ENCODE assay signal across 8 cellular contexts in genomic region chr12:10235761-10236631, GRCh38. TPM values are rescaled to one million over a fixed set of nuclear protein-coding genes. Genes with fewer than 3 reads are reported as not detected.
DNase-seq lines count a peak whose midpoint lies in the region; ATAC-seq, FAIRE-seq and TF ChIP-seq lines count a peak whose summit lies in the region.

No MANE protein-coding gene starts in this region.

- H3K27ac ChIP-seq in psoas muscle = no peak overlapping the region

- ATAC-seq in psoas muscle (peak; percentile 76 to 89 (median 79)), GM18517 (IDR thresholded peaks at IDR 0.05; ENCODE audit: unreplicated experiment) (no peak), HG03095 (IDR thresholded peaks at IDR 0.05; ENCODE audit: unreplicated experiment) (no peak)

- DNase-seq in AML-193 (lab: John Stamatoyannopoulos, UW) = peak; percentile 36 to 51
- no peak for DNase-seq in GM18507 (ENCODE audit: extremely low spot score, insufficient read length, low read depth)
- DNase-seq in NCI-H82 (lab: John Stamatoyannopoulos, UW) = peak; percentile 84
- peak; percentile 78 for DNase-seq in activated effector memory CD4-positive, alpha-beta T cell treated with anti-CD3 and anti-CD28 coated beads, Interleukin-2, amount 50 U/mL, for 16 hours
- DNase-seq in globus pallidus (ENCODE audit: low spot score) = peak; percentile 51
- no peak for DNase-seq in psoas muscle

- FAIRE-seq in GM18507 (lab: Jason Lieb, UNC) = peak; percentile 81

- H3K4me1 ChIP-seq in psoas muscle = no peaks in the 10 kb centered on the region

- H3K27me3 ChIP-seq in psoas muscle (ENCODE audit: insufficient read depth in 3 of 3, low read length in 2 of 3) = no peaks in the 10 kb centered on the region

- peak; percentile 92 for TF ChIP-seq CTCF in psoas muscle (IDR thresholded peaks at IDR 0.05)

- WGBS in psoas muscle, 3 donors = 50 to 52% (median 51%) methylated on average over 4 of the region's 4 CpGs

- no peak overlapping the region for H3K4me3 ChIP-seq in psoas muscle

- no peaks in the 10 kb centered on the region for H3K9me3 ChIP-seq in psoas muscle

- no peaks in the 10 kb centered on the region for H3K36me3 ChIP-seq in psoas muscle (ENCODE audit: insufficient read depth in 1 of 2, low read depth in 1 of 2)

- intact Hi-C loops in psoas muscle (cut with DNase I) = loop anchor here in 1 of 2 donors (2.0 to 10.0 kb wide), 2 partner anchors 327 to 439 kb away; partner anchors contain the start of gene STYK1

RNA-seq across cellular contexts. Expression of gene GABARAPL1, which starts 23.3 kb away (rescaled TPM):
- total RNA-seq in psoas muscle = 100 to 1,000 TPM; 124 to 255 (median 218) TPM
- 100 to 1,000 TPM in 2 of 3 donors, 10 to 100 TPM in 1; 36.1 to 268 (median 194) TPM for polyA plus RNA-seq in psoas muscle

RNA-seq across cellular contexts. Expression of gene TMEM52B, which starts 57.2 kb away (rescaled TPM):
- total RNA-seq in psoas muscle = not detected
- not detected for polyA plus RNA-seq in psoas muscle

Comparison
In these comparisons a context has a peak if more than half of its experiments do, and no peak if none do; other contexts are left out.
1. DNase-seq: peak in AML-193 (2 of 2), NCI-H82 (single experiment), activated effector memory CD4-positive, alpha-beta T cell treated with anti-CD3 and anti-CD28 coated beads, Interleukin-2, amount 50 U/mL, for 16 hours (single experiment) and globus pallidus (single experiment); none in GM18507 (single experiment) and psoas muscle (0 of 2).
2. ATAC-seq: peak in psoas muscle (4 of 4); none in GM18517 (single experiment) and HG03095 (single experiment).